ENCODE assay signal across 8 cellular contexts in the genomic region with DNA sequence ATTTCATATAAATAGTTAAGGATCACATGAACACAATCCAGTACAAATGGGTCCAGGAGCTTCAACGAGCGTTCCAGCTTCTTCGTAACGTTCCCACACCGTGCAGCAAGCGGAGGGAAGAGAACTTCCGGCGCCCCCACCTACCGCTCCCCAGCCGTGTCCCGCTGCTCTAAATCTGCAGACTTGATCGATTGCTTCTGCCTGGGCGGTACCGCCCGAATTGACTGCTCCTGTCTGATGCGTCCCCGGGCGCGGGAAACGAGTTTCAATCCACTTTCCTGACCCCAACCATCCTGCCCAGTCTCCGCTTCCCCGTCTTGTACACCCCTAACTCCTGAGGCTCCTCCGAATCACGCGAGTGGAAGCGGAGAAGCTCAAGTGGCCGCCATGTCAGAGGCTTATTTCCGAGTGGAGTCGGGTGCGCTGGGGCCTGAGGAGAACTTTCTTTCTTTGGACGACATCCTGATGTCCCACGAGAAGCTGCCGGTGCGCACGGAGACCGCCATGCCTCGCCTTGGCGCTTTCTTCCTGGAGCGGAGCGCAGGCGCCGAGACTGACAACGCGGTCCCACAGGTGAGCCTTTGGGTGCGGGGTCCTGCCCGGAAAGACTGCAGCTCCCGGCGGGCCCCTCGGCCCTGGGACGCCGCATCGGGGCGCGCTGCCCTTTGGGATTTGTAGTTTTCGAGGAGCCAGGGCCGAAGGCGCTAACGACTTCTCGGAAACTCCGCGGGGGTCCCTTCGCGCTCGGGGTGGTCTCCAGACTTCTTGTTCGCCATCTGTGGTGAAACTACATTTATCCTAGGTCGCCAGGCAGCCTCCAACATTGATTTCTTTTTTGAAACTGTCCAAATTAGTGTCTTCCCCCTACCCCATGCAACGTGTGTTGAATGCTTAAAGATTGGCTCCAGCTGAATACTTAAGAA. TPM values are rescaled to one million over a fixed set of nuclear protein-coding genes. Genes with fewer than 3 reads are reported as not detected.
DNase-seq lines count a peak whose midpoint lies in the region; TF ChIP-seq lines count a peak whose summit lies in the region.

A gene (plus strand): TSS at position 257 of the 923 bp plus-strand sequence. CDS start 131 bp downstream, at position 388.

- H3K4me1 Mint-ChIP-seq in neural progenitor cell = peaks cover 10% of the 10 kb centered on the region

- H3K27ac ChIP-seq in neural progenitor cell = no peak within 1 kb of the TSS
- peak within 1 kb of the TSS; percentile 24 for H3K27ac ChIP-seq in stomach smooth muscle (ENCODE audit: low read length)

- peaks cover 3% of the 10 kb centered on the region for H3K27me3 Mint-ChIP-seq in neural progenitor cell (ENCODE audit: insufficient read depth, low read depth)

- H3K36me3 ChIP-seq in H7 (replicated peaks; ENCODE audit: control insufficient read depth, insufficient read depth, low read length) (no peaks in the 10 kb centered on the region), neural progenitor cell (no peaks in the 10 kb centered on the region), stomach smooth muscle (ENCODE audit: control insufficient read depth in 2 of 2, insufficient read depth in 2 of 2, low read length in 2 of 2) (no peaks in the 10 kb centered on the region)

- peak within 1 kb of the TSS; percentile 99 for H3K4me3 ChIP-seq in H7 (ENCODE audit: insufficient read depth, low read depth, low read length)
- H3K4me3 ChIP-seq in fibroblast of villous mesenchyme (ENCODE audit: low read depth, low read length) = peak within 1 kb of the TSS; percentile 99
- peak within 1 kb of the TSS; percentile 97 for H3K4me3 ChIP-seq in neural progenitor cell
- peak within 1 kb of the TSS; percentile 91 to 99 for H3K4me3 ChIP-seq in stomach smooth muscle (ENCODE audit: low read length in 2 of 2)

- H3K79me2 ChIP-seq in neural progenitor cell (ENCODE audit: low read depth) = peaks cover 24% of the 10 kb centered on the region

- H4K20me1 ChIP-seq in neural progenitor cell (ENCODE audit: low read depth) = no peaks in the 10 kb centered on the region

- peaks cover 13% of the 10 kb centered on the region for H3K36me3 Mint-ChIP-seq in neural progenitor cell

- no peaks in the 10 kb centered on the region for H3K9me3 ChIP-seq in neural progenitor cell (ENCODE audit: low read depth)
- H3K9me3 ChIP-seq in stomach smooth muscle (ENCODE audit: control insufficient read depth in 2 of 2, low read length in 2 of 2) = no peaks in the 10 kb centered on the region

- H3K4me3 Mint-ChIP-seq in neural progenitor cell = peak within 1 kb of the TSS; percentile 100

- H3K27me3 ChIP-seq in H7 (ENCODE audit: control insufficient read depth, insufficient read depth, low read length) = peaks cover 9% of the 10 kb centered on the region
- peaks cover 39% of the 10 kb centered on the region for H3K27me3 ChIP-seq in neural progenitor cell
- no peaks in the 10 kb centered on the region for H3K27me3 ChIP-seq in stomach smooth muscle (ENCODE audit: control insufficient read depth in 1 of 2, insufficient read depth in 2 of 2, low read length in 2 of 2)

- H3K9me3 Mint-ChIP-seq in neural progenitor cell = peaks cover 4% of the 10 kb centered on the region

- H3K9ac ChIP-seq in neural progenitor cell (peak within 1 kb of the TSS; percentile 71), stomach smooth muscle (ENCODE audit: low read length in 2 of 2) (peak within 1 kb of the TSS; percentile 75 to 78)

- H3F3A ChIP-seq in neural progenitor cell (ENCODE audit: low read depth) = no peaks in the 10 kb centered on the region

- H2AFZ ChIP-seq in neural progenitor cell (replicated peaks) = peak within 1 kb of the TSS; percentile 100

- peak within 1 kb of the TSS; percentile 79 for H3K4me2 ChIP-seq in neural progenitor cell

- H3K27ac Mint-ChIP-seq in neural progenitor cell = peak within 1 kb of the TSS; percentile 94

- TF ChIP-seq CTCF in fibroblast of villous mesenchyme (IDR thresholded peaks at IDR 0.05; ENCODE audit: insufficient read depth, low read depth, low read length) (no peak), neural progenitor cell (IDR thresholded peaks at IDR 0.05) (no peak)

- DNase-seq in ELF-1 (ENCODE audit: low read depth, low spot score) (peak; percentile 88), H7 (peak; percentile 94), M059J (ENCODE audit: low read depth) (peak; percentile 86), SHP77 treated with DMSO at 0.1 percent for 48 hours (lab: John Stamatoyannopoulos, UW) (peak; percentile 78), fibroblast of villous mesenchyme (ENCODE audit: low read depth) (peak; percentile 90), neural progenitor cell (ENCODE audit: low spot score) (peak; percentile 92)
- peak; percentile 93 for DNase-seq in activated effector memory CD4-positive, alpha-beta T cell treated with anti-CD3 and anti-CD28 coated beads, Interleukin-2, amount 50 U/mL, for 16 hours

- peaks cover 4% of the 10 kb centered on the region for H3K4me1 ChIP-seq in neural progenitor cell
- H3K4me1 ChIP-seq in stomach smooth muscle (ENCODE audit: control insufficient read depth, insufficient read depth, low read length) = peaks cover 6% of the 10 kb centered on the region

RNA-seq across cellular contexts. Expression of the gene that starts here (rescaled TPM):
- total RNA-seq in H7 (2014; rRNA removed; shearing (Covaris generic)) = 13.0 and 13.4 TPM in 2 replicates
- total RNA-seq in M059J (2014; rRNA removed; shearing (Covaris generic)) = 26.3 and 27.1 TPM in 2 replicates
- total RNA-seq in fibroblast of villous mesenchyme = 2.6 and 4.7 TPM in 2 replicates
- 11.4 and 13.4 TPM in 2 replicates for total RNA-seq in neural progenitor cell (ENCODE audit: low replicate concordance)
